ENCODE assay signal across 8 cellular contexts in genomic region chr16:4624015-4624826, GRCh38. TPM values are rescaled to one million over a fixed set of nuclear protein-coding genes. Genes with fewer than 3 reads are reported as not detected.
A peak's percentile ranks its signal among the peaks of the same experiment; 100 is the strongest.
DNase-seq lines count a peak whose midpoint lies in the region; ATAC-seq and TF ChIP-seq lines count a peak whose summit lies in the region.

MGRN1 (plus strand) TSS chr16:4624826; CDS start chr16:4624961, 135 bp downstream.

- H3K27me3 Mint-ChIP-seq in IgD-negative memory B cell = no peaks in the 10 kb centered on the region

- no peaks in the 10 kb centered on the region for H3K36me3 Mint-ChIP-seq in IgD-negative memory B cell

- H3K4me3 Mint-ChIP-seq in IgD-negative memory B cell = peak within 1 kb of the TSS; percentile 88 to 99 (median 94)

- H3K4me1 ChIP-seq in mucosa of descending colon (ENCODE audit: low read depth) = peaks cover 13% of the 10 kb centered on the region

- peak within 1 kb of the TSS; percentile 87 for H3K4me3 ChIP-seq in mucosa of descending colon

- intact Hi-C loops in mucosa of descending colon (cut with DNase I, micrococcal nuclease) = no loop called here

- H3K36me3 ChIP-seq in mucosa of descending colon (ENCODE audit: low read depth) = no peaks in the 10 kb centered on the region

- peak; percentile 78 for ATAC-seq in GM21529 (IDR thresholded peaks at IDR 0.05; ENCODE audit: unreplicated experiment)
- ATAC-seq in mucosa of descending colon = peak; percentile 96

- H3K27ac ChIP-seq in epithelial cell of prostate = peak within 1 kb of the TSS; percentile 66

- peak within 1 kb of the TSS; percentile 95 to 100 (median 97) for H3K27ac Mint-ChIP-seq in IgD-negative memory B cell

- H3K9me3 ChIP-seq in mucosa of descending colon = no peaks in the 10 kb centered on the region

- DNase-seq in DMS114 treated with DMSO at 0.1 percent for 48 hours (lab: John Stamatoyannopoulos, UW; ENCODE audit: unreplicated experiment) (peak; percentile 89), OCI-M2 (lab: John Stamatoyannopoulos, UW; ENCODE audit: unreplicated experiment) (peak; percentile 50), activated T-cell treated with anti-CD3 and anti-CD28 coated beads for 4 hours (peak; percentile 82), epithelial cell of prostate (ENCODE audit: low read depth, low spot score) (peak; percentile 86), mucosa of descending colon (peak; percentile 93 to 96 (median 95))
- DNase-seq in stimulated activated CD8-positive, alpha-beta memory T cell treated with anti-CD3 and anti-CD28 coated beads, Interleukin-4, amount 100 ng/mL, for 1 hour (ENCODE audit: low read depth in 2 of 2, low spot score in 1 of 2) = peak; percentile 70 to 84

- TF ChIP-seq CTCF in mucosa of descending colon (IDR thresholded peaks at IDR 0.05) = peak; percentile 94

- H3K9me3 Mint-ChIP-seq in IgD-negative memory B cell = no peaks in the 10 kb centered on the region

- peaks cover 12 to 32% (median 28%) of the 10 kb centered on the region in 3 donors for H3K4me1 Mint-ChIP-seq in IgD-negative memory B cell

RNA-seq across cellular contexts. Expression of gene MGRN1, which starts in this region (rescaled TPM):
- 8.5 TPM for polyA plus RNA-seq in IgD-negative memory B cell
- 10 to 100 TPM; 72.3 to 80.2 (median 77.0) TPM for total RNA-seq in mucosa of descending colon

Comparison
In these comparisons a context has a peak if more than half of its experiments do, and no peak if none do; other contexts are left out.
1. Peak in every context shown above with its lines: DNase-seq, ATAC-seq, H3K4me3 ChIP-seq and H3K27ac ChIP-seq.